2 cellular contexts compared by ENCODE assay signal in the genomic region with DNA sequence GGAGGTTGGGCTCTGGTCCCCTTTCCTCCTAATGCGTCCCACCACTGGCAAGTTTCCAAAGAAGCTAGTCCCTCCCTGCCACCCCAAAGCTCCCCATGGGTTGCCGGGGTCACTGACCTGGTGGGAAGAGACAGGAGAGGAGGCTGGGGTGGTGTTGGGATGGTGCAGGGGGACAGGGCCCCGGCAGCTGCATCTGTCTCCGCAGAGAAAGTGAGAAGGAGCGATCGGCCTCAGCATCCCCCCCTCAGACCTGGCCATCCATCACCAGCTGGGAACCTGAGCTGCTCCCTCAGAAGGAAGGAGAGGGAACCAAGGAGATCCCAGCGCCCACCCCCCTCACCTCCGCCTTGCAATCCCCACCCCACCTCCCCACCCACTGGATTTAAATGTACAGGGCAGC.
A peak's percentile ranks its signal among the peaks of the same experiment; 100 is the strongest.
TF ChIP-seq lines count a peak whose summit lies in the region.

No MANE protein-coding gene starts in this region.

TF ChIP-seq in HepG2, 621 proteins besides CTCF, POLR2A, EP300 and RAD21 (continues in another document):
- 0 out of 2 replicates have a peak, but pooled peaks have one; percentile 26 for TF ChIP-seq ZNF780A (CRISPR knock-in tag; IDR thresholded peaks at IDR 0.05)
- 0 out of 2 replicates have a peak, but pooled peaks have one; percentile 41 for TF ChIP-seq UBTF (CRISPR knock-in tag; IDR thresholded peaks at IDR 0.05)
- TF ChIP-seq, protein P1, sequence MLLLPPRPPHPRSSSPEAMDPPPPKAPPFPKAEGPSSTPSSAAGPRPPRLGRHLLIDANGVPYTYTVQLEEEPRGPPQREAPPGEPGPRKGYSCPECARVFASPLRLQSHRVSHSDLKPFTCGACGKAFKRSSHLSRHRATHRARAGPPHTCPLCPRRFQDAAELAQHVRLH (CRISPR knock-in tag; IDR thresholded peaks at IDR 0.05; ENCODE audit: borderline replicate concordance, low read depth) = 0 out of 2 replicates have a peak, but pooled peaks have one; percentile 6
- TF ChIP-seq LCORL (IDR thresholded peaks at IDR 0.05) = no peak
- 0 out of 2 replicates have a peak, but pooled peaks have one; percentile 20 for TF ChIP-seq LCORL (CRISPR knock-in tag; IDR thresholded peaks at IDR 0.05)
- TF ChIP-seq PHF5A (CRISPR knock-in tag; IDR thresholded peaks at IDR 0.05; ENCODE audit: low read depth, unreplicated experiment) = no peak
- TF ChIP-seq FOXC1 (CRISPR knock-in tag; IDR thresholded peaks at IDR 0.05; ENCODE audit: borderline replicate concordance) = peak; percentile 43; the same call in 1 of the 2 replicates
- peak; percentile 11; the same call in 1 of the 2 replicates for TF ChIP-seq ZNF343 (CRISPR knock-in tag; IDR thresholded peaks at IDR 0.05)
- no peak for TF ChIP-seq BCL3 (CRISPR knock-in tag; IDR thresholded peaks at IDR 0.05)
- no peak for TF ChIP-seq ZMYM4 (CRISPR knock-in tag; IDR thresholded peaks at IDR 0.05)
- TF ChIP-seq, protein P2, sequence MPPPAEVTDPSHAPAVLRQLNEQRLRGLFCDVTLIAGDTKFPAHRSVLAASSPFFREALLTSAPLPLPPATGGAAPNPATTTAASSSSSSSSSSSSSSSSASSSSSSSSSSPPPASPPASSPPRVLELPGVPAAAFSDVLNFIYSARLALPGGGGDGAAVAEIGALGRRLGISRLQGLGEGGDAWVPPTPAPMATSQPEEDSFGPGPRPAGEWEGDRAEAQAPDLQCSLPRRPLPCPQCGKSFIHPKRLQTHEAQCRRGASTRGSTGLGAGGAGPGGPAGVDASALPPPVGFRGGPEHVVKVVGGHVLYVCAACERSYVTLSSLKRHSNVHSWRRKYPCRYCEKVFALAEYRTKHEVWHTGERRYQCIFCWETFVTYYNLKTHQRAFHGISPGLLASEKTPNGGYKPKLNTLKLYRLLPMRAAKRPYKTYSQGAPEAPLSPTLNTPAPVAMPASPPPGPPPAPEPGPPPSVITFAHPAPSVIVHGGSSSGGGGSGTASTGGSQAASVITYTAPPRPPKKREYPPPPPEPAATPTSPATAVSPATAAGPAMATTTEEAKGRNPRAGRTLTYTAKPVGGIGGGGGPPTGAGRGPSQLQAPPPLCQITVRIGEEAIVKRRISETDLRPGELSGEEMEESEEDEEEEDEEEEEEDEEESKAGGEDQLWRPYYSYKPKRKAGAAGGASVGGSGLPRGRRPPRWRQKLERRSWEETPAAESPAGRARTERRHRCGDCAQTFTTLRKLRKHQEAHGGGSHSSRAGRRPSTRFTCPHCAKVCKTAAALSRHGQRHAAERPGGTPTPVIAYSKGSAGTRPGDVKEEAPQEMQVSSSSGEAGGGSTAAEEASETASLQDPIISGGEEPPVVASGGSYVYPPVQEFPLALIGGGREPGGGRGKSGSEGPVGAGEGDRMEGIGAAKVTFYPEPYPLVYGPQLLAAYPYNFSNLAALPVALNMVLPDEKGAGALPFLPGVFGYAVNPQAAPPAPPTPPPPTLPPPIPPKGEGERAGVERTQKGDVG (CRISPR knock-in tag; IDR thresholded peaks at IDR 0.05; ENCODE audit: borderline replicate concordance) = 0 out of 2 replicates have a peak, but pooled peaks have one; percentile 26
- TF ChIP-seq ZNF776 (CRISPR knock-in tag; IDR thresholded peaks at IDR 0.05) = no peak
- no peak for TF ChIP-seq ZNF746 (CRISPR knock-in tag; IDR thresholded peaks at IDR 0.05)
- TF ChIP-seq, protein P3, sequence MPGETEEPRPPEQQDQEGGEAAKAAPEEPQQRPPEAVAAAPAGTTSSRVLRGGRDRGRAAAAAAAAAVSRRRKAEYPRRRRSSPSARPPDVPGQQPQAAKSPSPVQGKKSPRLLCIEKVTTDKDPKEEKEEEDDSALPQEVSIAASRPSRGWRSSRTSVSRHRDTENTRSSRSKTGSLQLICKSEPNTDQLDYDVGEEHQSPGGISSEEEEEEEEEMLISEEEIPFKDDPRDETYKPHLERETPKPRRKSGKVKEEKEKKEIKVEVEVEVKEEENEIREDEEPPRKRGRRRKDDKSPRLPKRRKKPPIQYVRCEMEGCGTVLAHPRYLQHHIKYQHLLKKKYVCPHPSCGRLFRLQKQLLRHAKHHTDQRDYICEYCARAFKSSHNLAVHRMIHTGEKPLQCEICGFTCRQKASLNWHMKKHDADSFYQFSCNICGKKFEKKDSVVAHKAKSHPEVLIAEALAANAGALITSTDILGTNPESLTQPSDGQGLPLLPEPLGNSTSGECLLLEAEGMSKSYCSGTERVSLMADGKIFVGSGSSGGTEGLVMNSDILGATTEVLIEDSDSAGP (CRISPR knock-in tag; IDR thresholded peaks at IDR 0.05; ENCODE audit: borderline replicate concordance) = 0 out of 2 replicates have a peak, but pooled peaks have one; percentile 3
- peak; percentile 54 for TF ChIP-seq AGO2 (optimal IDR thresholded peaks at IDR 0.05; ENCODE audit: low read depth, low read length)

TF ChIP-seq in H1, 55 proteins besides CTCF, POLR2A, EP300 and RAD21:
- no peak for TF ChIP-seq ATF2 (IDR thresholded peaks at IDR 0.05; ENCODE audit: low read length)
- TF ChIP-seq ASH2L (IDR thresholded peaks at IDR 0.05; ENCODE audit: low read length) = no peak
- no peak for TF ChIP-seq YY1 (IDR thresholded peaks at IDR 0.05; ENCODE audit: low read depth, low read length)
- TF ChIP-seq RBBP5 (IDR thresholded peaks at IDR 0.05; ENCODE audit: borderline replicate concordance, low read depth, low read length) = no peak
- no peak for TF ChIP-seq SUZ12 (IDR thresholded peaks at IDR 0.05; ENCODE audit: low read length)
- no peak for TF ChIP-seq CBX8 (IDR thresholded peaks at IDR 0.05; ENCODE audit: borderline replicate concordance, low read depth, low read length)
- no peak for TF ChIP-seq SP4 (IDR thresholded peaks at IDR 0.05; ENCODE audit: low read length)
- no peak for TF ChIP-seq RXRA (IDR thresholded peaks at IDR 0.05; ENCODE audit: insufficient read depth, low read depth, low read length)
- no peak for TF ChIP-seq SIX5 (IDR thresholded peaks at IDR 0.05; ENCODE audit: low read depth, low read length)
